13 cellular contexts compared by ENCODE assay signal in genomic region chr17:80257716-80258213, GRCh38. TPM values are rescaled to one million over a fixed set of nuclear protein-coding genes. Genes with fewer than 3 reads are reported as not detected.
DNase-seq lines count a peak whose midpoint lies in the region; ATAC-seq and TF ChIP-seq lines count a peak whose summit lies in the region.
"Had no signal": no experiment of that assay in that cellular context is flagged by ENCODE, and none has a peak within 500 bp of the region (broad histone marks: within the 10 kb centered on the region; RNA-seq: fewer than 3 reads in every experiment).

No MANE protein-coding gene starts in this region.

- ATAC-seq in GM23338 = no peak; the same call in 2 of the 3 replicates
- ATAC-seq in GM19467 (IDR thresholded peaks at IDR 0.05; ENCODE audit: unreplicated experiment) = no peak
- ATAC-seq: PC-3, right lobe of liver had no signal

- no peaks in the 10 kb centered on the region for H3K36me3 Mint-ChIP-seq in GM23338 (ENCODE audit: low read depth)

- 0 out of 2 replicates have a peak, but pooled peaks cover 3% of the 10 kb centered on the region for H3K79me2 ChIP-seq in GM23338 (replicated peaks; ENCODE audit: insufficient read depth)
- no peaks in the 10 kb centered on the region for H3K79me2 ChIP-seq in OCI-LY7 (ENCODE audit: insufficient read depth, low read depth, low read length)
- H3K79me2 ChIP-seq in parathyroid adenoma = no peaks in the 10 kb centered on the region

- H3K9me3 ChIP-seq in OCI-LY7 (ENCODE audit: low read length) (no peaks in the 10 kb centered on the region), parathyroid adenoma (ENCODE audit: control insufficient read depth, low read length) (no peaks in the 10 kb centered on the region)
- no peaks in the 10 kb centered on the region for H3K9me3 ChIP-seq in effector memory CD4-positive, alpha-beta T cell (ENCODE audit: control insufficient read depth, low read length)
- H3K9me3 ChIP-seq: right lobe of liver had no signal

- peak; percentile 37 for DNase-seq in GM23338 (ENCODE audit: low spot score)
- no peak for DNase-seq in OCI-LY7 (ENCODE audit: low spot score)
- DNase-seq in effector memory CD4-positive, alpha-beta T cell = no peak
- no peak for DNase-seq in germinal center (ENCODE audit: low spot score)
- DNase-seq in NCI-H2171 treated with DMSO at 0.1 percent for 48 hours (lab: John Stamatoyannopoulos, UW) = no peak
- DNase-seq: activated naive CD8-positive, alpha-beta T cell treated with anti-CD3 and anti-CD28 coated beads, Interleukin-2, amount 10 ng/mL, durations not matched to agents 7 days and 5 days; DMS53; NCI-H1930; PC-3; right lobe of liver had no signal

- peaks cover 26% of the 10 kb centered on the region for H3K27me3 Mint-ChIP-seq in GM23338 (ENCODE audit: insufficient read depth, low read depth, poor library complexity)
- H3K27me3 Mint-ChIP-seq: activated naive CD8-positive, alpha-beta T cell treated with anti-CD3 and anti-CD28 coated beads, Interleukin-2, amount 10 ng/mL, durations not matched to agents 7 days and 5 days had no signal

- H2AFZ ChIP-seq in GM23338 = no peak overlapping the region
- peak overlapping the region; percentile 32; the same call in 1 of the 2 replicates for H2AFZ ChIP-seq in OCI-LY7 (ENCODE audit: low read length)
- no peak overlapping the region for H2AFZ ChIP-seq in parathyroid adenoma

- H3K9me3 Mint-ChIP-seq in GM23338 = no peaks in the 10 kb centered on the region; the same call in 2 of the 3 replicates
- H3K9me3 Mint-ChIP-seq: activated naive CD8-positive, alpha-beta T cell treated with anti-CD3 and anti-CD28 coated beads, Interleukin-2, amount 10 ng/mL, durations not matched to agents 7 days and 5 days had no signal

- POLR2A ChIA-PET in OCI-LY7 (lab: Charles Lee) = no interaction called here

- H3K4me1 ChIP-seq in GM23338 (ENCODE audit: insufficient read depth) (peaks cover 37% of the 10 kb centered on the region), OCI-LY7 (ENCODE audit: insufficient read depth, low read length, poor library complexity, severe bottlenecking) (peaks cover 53% of the 10 kb centered on the region), parathyroid adenoma (peaks cover 56% of the 10 kb centered on the region)
- peaks cover 31% of the 10 kb centered on the region for H3K4me1 ChIP-seq in effector memory CD4-positive, alpha-beta T cell (ENCODE audit: control insufficient read depth, insufficient read depth, low read length, poor library complexity, severe bottlenecking)

- CTCF ChIA-PET in OCI-LY7 (lab: Charles Lee; ENCODE audit: unreplicated experiment) = no interaction called here

- H3K27ac Mint-ChIP-seq in GM23338 = peak overlapping the region; percentile 88

- H3K4me2 ChIP-seq in GM23338 (peak overlapping the region; percentile 22), OCI-LY7 (ENCODE audit: low read length) (no peak overlapping the region), parathyroid adenoma (ENCODE audit: low read length) (no peak overlapping the region)

- H3K9me2 ChIP-seq in GM23338 (ENCODE audit: insufficient read depth) = no peaks in the 10 kb centered on the region
- no peaks in the 10 kb centered on the region for H3K9me2 ChIP-seq in OCI-LY7 (ENCODE audit: insufficient read depth, low read length)

- H3K4me1 Mint-ChIP-seq in GM23338 = peaks cover 45% of the 10 kb centered on the region

- H3K9ac ChIP-seq in parathyroid adenoma = no peak overlapping the region

- TF ChIP-seq CTCF in GM23338 (conservative IDR thresholded peaks at IDR 0.05; ENCODE audit: low read depth in 2 of 2) (no peak), OCI-LY7 (conservative IDR thresholded peaks at IDR 0.05; ENCODE audit: low read length) (no peak), parathyroid adenoma (IDR thresholded peaks at IDR 0.05) (no peak)

- H4K20me1 ChIP-seq in GM23338 (replicated peaks; ENCODE audit: insufficient read depth) = no peaks in the 10 kb centered on the region
- no peaks in the 10 kb centered on the region for H4K20me1 ChIP-seq in OCI-LY7 (ENCODE audit: insufficient read depth, low read length)

- H3F3A ChIP-seq in GM23338 (replicated peaks; ENCODE audit: low read depth) = peaks cover 36% of the 10 kb centered on the region

- H3K36me3 ChIP-seq in GM23338 (ENCODE audit: insufficient read depth) (no peaks in the 10 kb centered on the region), OCI-LY7 (ENCODE audit: insufficient read depth, low read length) (no peaks in the 10 kb centered on the region), parathyroid adenoma (ENCODE audit: control insufficient read depth, insufficient read depth, low read length) (no peaks in the 10 kb centered on the region)
- no peaks in the 10 kb centered on the region for H3K36me3 ChIP-seq in effector memory CD4-positive, alpha-beta T cell (ENCODE audit: control insufficient read depth, insufficient read depth, low read length)
- H3K36me3 ChIP-seq: right lobe of liver had no signal

- no TSS peak for BruUV-seq in OCI-LY7 (replicated peaks; lab: Mats Ljungman, UMichigan)

- H3K4me3 ChIP-seq in GM23338 = no peak overlapping the region
- no peak overlapping the region for H3K4me3 ChIP-seq in OCI-LY7 (ENCODE audit: low read depth, low read length, poor library complexity, severe bottlenecking)
- H3K4me3 ChIP-seq in effector memory CD4-positive, alpha-beta T cell (ENCODE audit: insufficient read depth, low read depth, low read length, poor library complexity, severe bottlenecking) = no peak overlapping the region
- no peak overlapping the region for H3K4me3 ChIP-seq in parathyroid adenoma (ENCODE audit: low read depth, low read length)
- H3K4me3 ChIP-seq: lung, right lobe of liver had no signal

- H3K4me3 Mint-ChIP-seq in GM23338 = no peak overlapping the region; the same call in 2 of the 3 replicates
- H3K4me3 Mint-ChIP-seq: activated naive CD8-positive, alpha-beta T cell treated with anti-CD3 and anti-CD28 coated beads, Interleukin-2, amount 10 ng/mL, durations not matched to agents 7 days and 5 days had no signal

- intact Hi-C loops in OCI-LY7 (cut with micrococcal nuclease; ENCODE audit: unreplicated experiment) = no loop called here

- H3K27me3 ChIP-seq in GM23338 (ENCODE audit: insufficient read depth) (no peaks in the 10 kb centered on the region), parathyroid adenoma (ENCODE audit: control insufficient read depth, insufficient read depth, low read length) (no peaks in the 10 kb centered on the region)
- H3K27me3 ChIP-seq in effector memory CD4-positive, alpha-beta T cell (replicated peaks; ENCODE audit: control insufficient read depth, insufficient read depth, low read length, poor library complexity, severe bottlenecking) = no peaks in the 10 kb centered on the region
- H3K27me3 ChIP-seq: right lobe of liver had no signal

- H3K27ac ChIP-seq in GM23338 (ENCODE audit: low read depth) (peak overlapping the region; percentile 89), OCI-LY7 (ENCODE audit: low read depth, low read length, poor library complexity, severe bottlenecking) (no peak overlapping the region), parathyroid adenoma (peak overlapping the region; percentile 100)
- H3K27ac ChIP-seq in effector memory CD4-positive, alpha-beta T cell (ENCODE audit: insufficient read depth, low read length, poor library complexity, severe bottlenecking) = peak overlapping the region; percentile 13
- H3K27ac ChIP-seq: right lobe of liver had no signal

TF ChIP-seq in GM23338, 12 proteins besides CTCF, POLR2A, EP300 and RAD21:
- no peak for TF ChIP-seq CREB1 (CRISPR knock-in tag; IDR thresholded peaks at IDR 0.05; ENCODE audit: low read depth)
- TF ChIP-seq EZH2 (IDR thresholded peaks at IDR 0.05; ENCODE audit: low read depth, unreplicated experiment) = no peak
- no peak for TF ChIP-seq EZH2phosphoT487 (IDR thresholded peaks at IDR 0.05; ENCODE audit: unreplicated experiment)

RNA-seq across cellular contexts. Expression of gene RNF213, which starts 2.9 kb away (rescaled TPM):
- total RNA-seq in GM23338 (2014; rRNA removed; shearing (Covaris generic)) = 52.5 and 67.2 TPM in 2 replicates
- 21.2 and 21.9 TPM in 2 replicates for polyA plus RNA-seq in GM23338 (2016; fragmentation: Nextera tagmentation; extraction: Ambion mirVana)
- total RNA-seq in OCI-LY7 (2014; rRNA removed; shearing (Covaris generic)) = 41.9 and 58.8 TPM in 2 replicates
- 64.0 and 68.6 TPM in 2 replicates for total RNA-seq in OCI-LY7 (2022)

RNA-seq across cellular contexts. Expression of gene SLC26A11, which starts 37.5 kb away (rescaled TPM):
- 16.1 and 23.0 TPM in 2 replicates for total RNA-seq in GM23338 (2014; rRNA removed; shearing (Covaris generic))
- 10.8 and 10.9 TPM in 2 replicates for polyA plus RNA-seq in GM23338 (2016; fragmentation: Nextera tagmentation; extraction: Ambion mirVana)
- 3.5 and 6.0 TPM in 2 replicates for total RNA-seq in OCI-LY7 (2014; rRNA removed; shearing (Covaris generic))
- total RNA-seq in OCI-LY7 (2022) = 2.9 and 4.1 TPM in 2 replicates

RNA-seq across cellular contexts. Expression of gene SGSH, which starts 37.6 kb away (rescaled TPM):
- total RNA-seq in GM23338 (2014; rRNA removed; shearing (Covaris generic)) = 9.6 and 26.9 TPM in 2 replicates
- 17.5 and 18.6 TPM in 2 replicates for polyA plus RNA-seq in GM23338 (2016; fragmentation: Nextera tagmentation; extraction: Ambion mirVana)
- total RNA-seq in OCI-LY7 (2014; rRNA removed; shearing (Covaris generic)) = 13.8 and 14.3 TPM in 2 replicates
- 38.4 and 45.5 TPM in 2 replicates for total RNA-seq in OCI-LY7 (2022)
